8 cellular contexts compared by ENCODE assay signal in genomic region chr2:47070920-47071824, GRCh38.
DNase-seq lines count a peak whose midpoint lies in the region; ATAC-seq and TF ChIP-seq lines count a peak whose summit lies in the region.

No MANE protein-coding gene starts in this region.

- peak overlapping the region; percentile 45 for H3K4me3 Mint-ChIP-seq in activated CD8-positive, alpha-beta T cell treated with anti-CD3 and anti-CD28 coated beads, Interleukin-2, amount 10 ng/mL, durations not matched to agents 7 days and 5 days
- H3K4me3 Mint-ChIP-seq in osteocyte (ENCODE audit: unreplicated experiment) = peak overlapping the region; percentile 17

- no peak for TF ChIP-seq CTCF in osteocyte (IDR thresholded peaks at IDR 0.05)

- peaks cover 45% of the 10 kb centered on the region for H3K36me3 Mint-ChIP-seq in activated CD8-positive, alpha-beta T cell treated with anti-CD3 and anti-CD28 coated beads, Interleukin-2, amount 10 ng/mL, durations not matched to agents 7 days and 5 days (ENCODE audit: low read depth)
- H3K36me3 Mint-ChIP-seq in osteocyte (ENCODE audit: unreplicated experiment) = peaks cover 7% of the 10 kb centered on the region

- H3K27me3 Mint-ChIP-seq in activated CD8-positive, alpha-beta T cell treated with anti-CD3 and anti-CD28 coated beads, Interleukin-2, amount 10 ng/mL, durations not matched to agents 7 days and 5 days (ENCODE audit: low read depth) = no peaks in the 10 kb centered on the region
- H3K27me3 Mint-ChIP-seq in osteocyte (ENCODE audit: unreplicated experiment) = no peaks in the 10 kb centered on the region

- H3K9me3 Mint-ChIP-seq in activated CD8-positive, alpha-beta T cell treated with anti-CD3 and anti-CD28 coated beads, Interleukin-2, amount 10 ng/mL, durations not matched to agents 7 days and 5 days (ENCODE audit: insufficient read depth) = no peaks in the 10 kb centered on the region
- no peaks in the 10 kb centered on the region for H3K9me3 Mint-ChIP-seq in osteocyte (ENCODE audit: unreplicated experiment)

- no peaks in the 10 kb centered on the region for H3K27me3 ChIP-seq in HUES6 (ENCODE audit: control insufficient read depth, insufficient read depth, low read length)

- H3K27ac Mint-ChIP-seq in activated CD8-positive, alpha-beta T cell treated with anti-CD3 and anti-CD28 coated beads, Interleukin-2, amount 10 ng/mL, durations not matched to agents 7 days and 5 days = peak overlapping the region; percentile 81
- peak overlapping the region; percentile 88 for H3K27ac Mint-ChIP-seq in osteocyte (ENCODE audit: unreplicated experiment)

- no peaks in the 10 kb centered on the region for H3K9me3 ChIP-seq in HUES6 (ENCODE audit: control insufficient read depth, insufficient read depth, low read depth, low read length)

- H3K36me3 ChIP-seq in HUES6 (ENCODE audit: control insufficient read depth, insufficient read depth, low read length) = no peaks in the 10 kb centered on the region

- DNase-seq in GDM1 (lab: John Stamatoyannopoulos, UW) (peak; percentile 93), fibroblast of gingiva (ENCODE audit: low read depth) (peak; percentile 83), osteocyte (ENCODE audit: extremely low spot score, unreplicated experiment) (no peak), cortex of kidney (lab: John Stamatoyannopoulos, UW) (no peak)
- peak; percentile 81 for DNase-seq in activated CD8-positive, alpha-beta T cell treated with anti-CD3 and anti-CD28 coated beads, Interleukin-2, amount 10 ng/mL, durations not matched to agents 7 days and 5 days
- no peak for DNase-seq in NK-92 treated with Interleukin-12 subunit alpha and Interleukin-12 subunit beta, amount 100 ng/mL, for 24 hours (lab: John Stamatoyannopoulos, UW)

- no peak overlapping the region for H3K4me3 ChIP-seq in HUES6 (ENCODE audit: low read depth, low read length)

- 0 out of 2 replicates have a peak overlapping the region, but pooled peaks have one; percentile 70 for H3K27ac ChIP-seq in HUES6 (ENCODE audit: low read depth, low read length)

- POLR2A ChIA-PET in activated CD8-positive, alpha-beta T cell treated with anti-CD3 and anti-CD28 coated beads, Interleukin-2, amount 10 ng/mL, durations not matched to agents 7 days and 5 days (lab: Charles Lee) = interaction anchor here (0.6 kb wide), 1 partner anchor 103 kb away, joined by 3 read pairs; no protein-coding TSS in a partner anchor

- ATAC-seq in GM21515 (IDR thresholded peaks at IDR 0.05; ENCODE audit: unreplicated experiment) = peak; percentile 74
- peak; percentile 73 for ATAC-seq in activated CD8-positive, alpha-beta T cell treated with anti-CD3 and anti-CD28 coated beads, Interleukin-2, amount 10 ng/mL, durations not matched to agents 7 days and 5 days

- H3K4me1 ChIP-seq in HUES6 (ENCODE audit: control insufficient read depth, insufficient read depth, low read length) = peaks cover 45% of the 10 kb centered on the region

- peaks cover 33% of the 10 kb centered on the region for H3K4me1 Mint-ChIP-seq in activated CD8-positive, alpha-beta T cell treated with anti-CD3 and anti-CD28 coated beads, Interleukin-2, amount 10 ng/mL, durations not matched to agents 7 days and 5 days (ENCODE audit: low read depth)
- H3K4me1 Mint-ChIP-seq in osteocyte (ENCODE audit: unreplicated experiment) = peaks cover 78% of the 10 kb centered on the region

- no peak overlapping the region for H3K9ac ChIP-seq in HUES6 (ENCODE audit: low read length)

- CTCF ChIA-PET in activated CD8-positive, alpha-beta T cell treated with anti-CD3 and anti-CD28 coated beads, Interleukin-2, amount 10 ng/mL, durations not matched to agents 7 days and 5 days (lab: Charles Lee) = no interaction called here

Comparison
In these comparisons a context has a peak if more than half of its experiments do, and no peak if none do; other contexts are left out.
1. DNase-seq: peak in GDM1 (single experiment), activated CD8-positive, alpha-beta T cell treated with anti-CD3 and anti-CD28 coated beads, Interleukin-2, amount 10 ng/mL, durations not matched to agents 7 days and 5 days (single experiment) and fibroblast of gingiva (single experiment); none in osteocyte (single experiment), cortex of kidney (single experiment) and NK-92 treated with Interleukin-12 subunit alpha and Interleukin-12 subunit beta, amount 100 ng/mL, for 24 hours (single experiment).